Comparison of ENCODE assay signal across 1 cellular context in genomic region chr6:170502733-170503413, GRCh38.
A peak's percentile ranks its signal among the peaks of the same experiment; 100 is the strongest.
TF ChIP-seq lines count a peak whose summit lies in the region.

No MANE protein-coding gene starts in this region.

TF ChIP-seq in HEK293, 187 proteins besides CTCF, POLR2A, EP300 and RAD21:
- peak; percentile 100 for TF ChIP-seq ZSCAN30 (tag by site-specific recombination; IDR thresholded peaks at IDR 0.05)
